ENCODE assay signal across 12 cellular contexts in the genomic region with DNA sequence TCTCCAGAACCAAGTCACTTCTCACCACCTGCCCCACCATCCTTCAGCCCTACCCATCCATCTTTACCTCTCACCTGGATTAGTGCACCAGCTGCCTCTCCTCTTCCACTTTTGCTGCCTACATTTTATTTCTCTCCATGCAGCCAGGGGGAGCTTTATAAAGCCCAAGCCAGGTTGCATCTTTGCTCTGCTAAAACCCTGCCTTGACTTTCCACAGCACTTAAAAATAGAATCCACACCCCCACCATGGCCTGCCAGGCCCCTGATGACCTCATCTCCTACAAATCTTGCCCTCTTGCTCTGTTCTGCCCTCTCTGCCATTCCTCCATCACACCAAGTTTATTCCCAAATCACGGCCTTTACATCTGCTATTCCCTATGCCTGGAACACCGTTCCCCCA. TPM values are rescaled to one million over a fixed set of nuclear protein-coding genes. Genes with fewer than 3 reads are reported as not detected.
A peak's percentile ranks its signal among the peaks of the same experiment; 100 is the strongest.
DNase-seq lines count a peak whose midpoint lies in the region; ATAC-seq, FAIRE-seq and TF ChIP-seq lines count a peak whose summit lies in the region.
"Had no signal": no experiment of that assay in that cellular context is flagged by ENCODE, and none has a peak within 500 bp of the region (broad histone marks: within the 10 kb centered on the region; RNA-seq: fewer than 3 reads in every experiment).

No MANE protein-coding gene starts in this region.

- H3K9me3 ChIP-seq in Karpas-422 (ENCODE audit: low read length) (no peaks in the 10 kb centered on the region), astrocyte (ENCODE audit: insufficient read depth, low read depth, low read length) (no peaks in the 10 kb centered on the region)
- H3K9me3 ChIP-seq in naive thymus-derived CD4-positive, alpha-beta T cell (ENCODE audit: control insufficient read depth in 2 of 3, low read length in 3 of 3), result no peaks in the 10 kb centered on the region

- H3K79me2 ChIP-seq in Karpas-422 (ENCODE audit: low read length) (no peaks in the 10 kb centered on the region), astrocyte (ENCODE audit: insufficient read depth, low read length) (no peaks in the 10 kb centered on the region)

- H3K4me3 Mint-ChIP-seq in astrocyte (ENCODE audit: unreplicated experiment), result peak overlapping the region; percentile 64
- H3K4me3 Mint-ChIP-seq in naive thymus-derived CD4-positive, alpha-beta T cell, result peak overlapping the region in 7 of 10 donors; percentile 29 to 68 (median 40)

- H3K4me1 Mint-ChIP-seq in astrocyte (ENCODE audit: low read depth, unreplicated experiment), result peaks cover 13% of the 10 kb centered on the region
- peaks cover 9 to 23% (median 19%) of the 10 kb centered on the region in 7 donors for H3K4me1 Mint-ChIP-seq in naive thymus-derived CD4-positive, alpha-beta T cell

- no peak for ATAC-seq in naive thymus-derived CD4-positive, alpha-beta T cell
- no peak for ATAC-seq in GM19328 (IDR thresholded peaks at IDR 0.05; ENCODE audit: unreplicated experiment)

- peak; percentile 22 for TF ChIP-seq CTCF in astrocyte (IDR thresholded peaks at IDR 0.05; ENCODE audit: insufficient read depth, low read depth, low read length)

- H3K36me3 Mint-ChIP-seq in astrocyte (ENCODE audit: low read depth, unreplicated experiment), result peaks cover 5% of the 10 kb centered on the region
- H3K36me3 Mint-ChIP-seq in naive thymus-derived CD4-positive, alpha-beta T cell, result no peaks in the 10 kb centered on the region

- H2AFZ ChIP-seq in Karpas-422 (ENCODE audit: low read length) (no peak overlapping the region), astrocyte (ENCODE audit: low read depth, low read length) (no peak overlapping the region)

- no peaks in the 10 kb centered on the region for H3K9me2 ChIP-seq in Karpas-422 (replicated peaks; ENCODE audit: insufficient read depth, low read length)

- H3K9ac ChIP-seq in Karpas-422 (ENCODE audit: low read length) (no peak overlapping the region), astrocyte (ENCODE audit: low read length) (no peak overlapping the region)

- H4K20me1 ChIP-seq in Karpas-422 (ENCODE audit: insufficient read depth, low read depth, low read length), result no peaks in the 10 kb centered on the region
- H4K20me1 ChIP-seq in astrocyte (ENCODE audit: insufficient read depth, low read length), result no peaks in the 10 kb centered on the region

- intact Hi-C loops in naive thymus-derived CD4-positive, alpha-beta T cell (cut with micrococcal nuclease), result no loop called here

- POLR2A ChIA-PET in naive thymus-derived CD4-positive, alpha-beta T cell (lab: Charles Lee), result interaction anchor here (1.2 to 12.9 kb wide), 3 partner anchors 13 to 26 kb away, joined by 3 to 621 read pairs (median 6); a partner anchor contains a TSS

- FAIRE-seq in astrocyte (lab: Jason Lieb, UNC), result no peak

- CTCF ChIA-PET in naive thymus-derived CD4-positive, alpha-beta T cell (lab: Charles Lee), result interaction anchor here (0.6 to 7.7 kb wide), 3 partner anchors 13 to 441 kb away, joined by 3 to 38 read pairs (median 9); no protein-coding TSS in a partner anchor

- no peaks in the 10 kb centered on the region for H3K27me3 ChIP-seq in Karpas-422 (ENCODE audit: low read length)
- H3K27me3 ChIP-seq in astrocyte (ENCODE audit: insufficient read depth, low read length), result no peaks in the 10 kb centered on the region
- H3K27me3 ChIP-seq in naive thymus-derived CD4-positive, alpha-beta T cell (ENCODE audit: control insufficient read depth in 2 of 2, insufficient read depth in 2 of 2, low read length in 2 of 2), result no peaks in the 10 kb centered on the region

- DNase-seq in SHP77 treated with DMSO at 0.1 percent for 48 hours (lab: John Stamatoyannopoulos, UW) (peak; percentile 34), SHP77 (lab: John Stamatoyannopoulos, UW) (no peak), Karpas-422 (peak; percentile 59), astrocyte (ENCODE audit: low read depth) (no peak), HuH-7.5 (ENCODE audit: low spot score) (no peak), NCI-H774 (lab: John Stamatoyannopoulos, UW) (no peak)
- DNase-seq in naive thymus-derived CD4-positive, alpha-beta T cell, result no peak
- DNase-seq: hypothalamus; NCI-H1092 treated with DMSO at 0.1 percent for 48 hours; stimulated activated CD4-positive, alpha-beta T cell treated with anti-CD3 and anti-CD28 coated beads, Interleukin-2, amount 100 ng/mL, for 48 hours had no signal

- no peak overlapping the region for H3K27ac ChIP-seq in Karpas-422 (ENCODE audit: low read length)
- no peak overlapping the region for H3K27ac ChIP-seq in astrocyte (ENCODE audit: low read depth, low read length)
- H3K27ac ChIP-seq in naive thymus-derived CD4-positive, alpha-beta T cell (ENCODE audit: low read depth, low read length), result no peak overlapping the region

- peaks cover 5% of the 10 kb centered on the region for H3K27me3 Mint-ChIP-seq in astrocyte (ENCODE audit: low read depth, unreplicated experiment)
- H3K27me3 Mint-ChIP-seq in naive thymus-derived CD4-positive, alpha-beta T cell, result no peaks in the 10 kb centered on the region

- no peak overlapping the region for H3K4me2 ChIP-seq in Karpas-422 (ENCODE audit: low read depth, low read length, poor library complexity, severe bottlenecking)
- H3K4me2 ChIP-seq in astrocyte (ENCODE audit: low read length), result no peak overlapping the region

- H3K36me3 ChIP-seq in Karpas-422 (ENCODE audit: insufficient read depth, low read length) (no peaks in the 10 kb centered on the region), astrocyte (ENCODE audit: insufficient read depth, low read length) (no peaks in the 10 kb centered on the region)
- H3K36me3 ChIP-seq in naive thymus-derived CD4-positive, alpha-beta T cell (ENCODE audit: control insufficient read depth in 2 of 3, insufficient read depth in 3 of 3, low read length in 3 of 3), result no peaks in the 10 kb centered on the region

- no peaks in the 10 kb centered on the region for H3K9me3 Mint-ChIP-seq in astrocyte (ENCODE audit: unreplicated experiment)
- peaks cover 0 to 2% (median 0%) of the 10 kb centered on the region in 11 donors for H3K9me3 Mint-ChIP-seq in naive thymus-derived CD4-positive, alpha-beta T cell

- H3K4me1 ChIP-seq in Karpas-422 (ENCODE audit: low read length), result peaks cover 29% of the 10 kb centered on the region
- H3K4me1 ChIP-seq in astrocyte (ENCODE audit: insufficient read depth, low read length), result peaks cover 14% of the 10 kb centered on the region
- peaks cover 7 to 15% of the 10 kb centered on the region in 2 donors for H3K4me1 ChIP-seq in naive thymus-derived CD4-positive, alpha-beta T cell (ENCODE audit: control insufficient read depth in 2 of 2, insufficient read depth in 2 of 2, low read length in 2 of 2)

- no peak overlapping the region for H3K4me3 ChIP-seq in Karpas-422 (ENCODE audit: low read length)
- no peak overlapping the region for H3K4me3 ChIP-seq in astrocyte (ENCODE audit: insufficient read depth, low read depth, low read length)
- no peak overlapping the region for H3K4me3 ChIP-seq in naive thymus-derived CD4-positive, alpha-beta T cell (ENCODE audit: low read length)

- peak overlapping the region; percentile 73 for H3K27ac Mint-ChIP-seq in astrocyte (ENCODE audit: unreplicated experiment)
- H3K27ac Mint-ChIP-seq in naive thymus-derived CD4-positive, alpha-beta T cell, result peak overlapping the region in 5 of 9 donors; percentile 4 to 67 (median 34)

RNA-seq across cellular contexts. Expression of a gene that starts 1.8 kb away (rescaled TPM):
- 7.6 and 21.2 TPM in 2 replicates for total RNA-seq in Karpas-422 (2014; rRNA removed; shearing (Covaris generic); ENCODE audit: low replicate concordance)
- 21.7 and 25.9 TPM in 2 replicates for total RNA-seq in astrocyte
- 10 to 100 TPM; 16.6 to 37.5 (median 22.3) TPM for total RNA-seq in naive thymus-derived CD4-positive, alpha-beta T cell
- 1 to 10 TPM; 4.0 to 5.3 TPM for polyA plus RNA-seq in naive thymus-derived CD4-positive, alpha-beta T cell

RNA-seq across cellular contexts. Expression of a gene that starts 17.7 kb away (rescaled TPM):
- 60.0 and 156 TPM in 2 replicates for total RNA-seq in Karpas-422 (2014; rRNA removed; shearing (Covaris generic); ENCODE audit: low replicate concordance)
- total RNA-seq in astrocyte, result 101 and 126 TPM in 2 replicates
- total RNA-seq in naive thymus-derived CD4-positive, alpha-beta T cell, result 1,000 to 10,000 TPM in 2 of 5 experiments, 100 to 1,000 TPM in 3; 107 to 2,198 (median 203) TPM
- 1,000 to 10,000 TPM in 1 of 2 donors, 100 to 1,000 TPM in 1; 690 to 1,125 TPM for polyA plus RNA-seq in naive thymus-derived CD4-positive, alpha-beta T cell

RNA-seq across cellular contexts. Expression of a gene that starts 22.0 kb away (rescaled TPM):
- not detected in 2 replicates for total RNA-seq in Karpas-422 (2014; rRNA removed; shearing (Covaris generic); ENCODE audit: low replicate concordance)
- total RNA-seq in astrocyte, result not detected in 2 replicates
- not detected for total RNA-seq in naive thymus-derived CD4-positive, alpha-beta T cell
- polyA plus RNA-seq in naive thymus-derived CD4-positive, alpha-beta T cell, result not detected
- total RNA-seq: activated CD8-positive, alpha-beta memory T cell treated with anti-CD3 and anti-CD28 coated beads for 36 hours had no signal

RNA-seq across cellular contexts. Expression of a gene that starts 28.0 kb away (rescaled TPM):
- total RNA-seq in Karpas-422 (2014; rRNA removed; shearing (Covaris generic); ENCODE audit: low replicate concordance), result 372 and 566 TPM in 2 replicates
- total RNA-seq in astrocyte, result 145 and 166 TPM in 2 replicates
- total RNA-seq in naive thymus-derived CD4-positive, alpha-beta T cell, result 100 to 1,000 TPM in 3 of 5 experiments, 10 to 100 TPM in 2; 75.1 to 297 (median 117) TPM
- 100 to 1,000 TPM; 313 to 359 TPM for polyA plus RNA-seq in naive thymus-derived CD4-positive, alpha-beta T cell

RNA-seq across cellular contexts. Expression of a gene that starts 28.3 kb away (rescaled TPM):
- total RNA-seq in Karpas-422 (2014; rRNA removed; shearing (Covaris generic); ENCODE audit: low replicate concordance), result 9.0 TPM in 1 of 2 replicates, not detected in the other
- 3.6 and 4.5 TPM in 2 replicates for total RNA-seq in astrocyte
- 10 to 100 TPM in 1 of 5 experiments, 1 to 10 TPM in 2, under 1 TPM in 1, not detected in 1; 0.80 to 18.9 (median 2.1) TPM for total RNA-seq in naive thymus-derived CD4-positive, alpha-beta T cell
- polyA plus RNA-seq in naive thymus-derived CD4-positive, alpha-beta T cell, result not detected

Comparison
In these comparisons a context has a peak if more than half of its experiments do, and no peak if none do; other contexts are left out.
1. DNase-seq: peak in SHP77 treated with DMSO at 0.1 percent for 48 hours (single experiment) and Karpas-422 (single experiment); none in SHP77 (0 of 2), astrocyte (single experiment), naive thymus-derived CD4-positive, alpha-beta T cell (0 of 9), HuH-7.5 (single experiment) and NCI-H774 (single experiment).